ENCODE assay signal across 10 cellular contexts in the genomic region with DNA sequence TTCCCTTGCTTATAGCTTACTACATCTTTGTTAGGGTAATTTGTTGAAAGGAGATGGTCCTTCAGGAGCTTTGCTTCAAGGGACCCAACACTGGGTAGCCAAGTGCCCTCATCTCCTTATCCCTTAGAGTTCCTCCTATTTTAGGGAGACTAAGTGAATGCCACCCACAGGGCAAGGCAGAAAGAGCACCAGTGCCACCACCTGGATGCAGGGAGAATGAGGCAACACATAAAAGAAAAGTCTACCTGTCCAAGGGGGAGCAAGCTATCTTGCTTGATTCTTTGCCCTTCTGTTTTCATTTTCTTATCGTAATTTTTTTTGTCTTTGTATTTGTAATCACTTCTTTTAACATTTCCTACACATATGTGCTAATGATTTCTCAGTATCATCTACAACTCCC.
DNase-seq lines count a peak whose midpoint lies in the region; ATAC-seq, FAIRE-seq and TF ChIP-seq lines count a peak whose summit lies in the region.
"Had no signal": no experiment of that assay in that cellular context is flagged by ENCODE, and none has a peak within 500 bp of the region (broad histone marks: within the 10 kb centered on the region; RNA-seq: fewer than 3 reads in every experiment).

No MANE protein-coding gene starts in this region.

- POLR2A ChIA-PET in HCT116 (lab: Charles Lee): no interaction called here

- FAIRE-seq in kidney (lab: Jason Lieb, UNC): no peak

- H3K9ac ChIP-seq in HCT116 (ENCODE audit: low read length): no peak overlapping the region
- H3K9ac ChIP-seq in kidney (ENCODE audit: low read length in 2 of 2): no peak overlapping the region
- no peak overlapping the region for H3K9ac ChIP-seq in trophoblast cell (ENCODE audit: low read length)

- H4K8ac ChIP-seq in trophoblast cell (ENCODE audit: low read depth, low read length): no peak overlapping the region

- H3K18ac ChIP-seq in trophoblast cell (ENCODE audit: low read length): no peak overlapping the region

- CTCF ChIA-PET in HCT116 (lab: Charles Lee): interaction anchor here (1.0 to 2.2 kb wide), 6 partner anchors 9 to 427 kb away, joined by 4 to 9 read pairs (median 8); no protein-coding TSS in a partner anchor

- H4K91ac ChIP-seq in trophoblast cell (ENCODE audit: low read depth, low read length): no peak overlapping the region

- H3K14ac ChIP-seq in trophoblast cell (ENCODE audit: low read length): no peak overlapping the region

- no peaks in the 10 kb centered on the region for H4K20me1 ChIP-seq in HCT116 (ENCODE audit: insufficient read depth)

- peak; percentile 96 for ATAC-seq in HCT116

- H2BK120ac ChIP-seq in trophoblast cell (ENCODE audit: insufficient read depth, low read length, poor library complexity): no peak overlapping the region

- H2BK5ac ChIP-seq in trophoblast cell (ENCODE audit: low read depth, low read length, poor library complexity): no peak overlapping the region

- H3K4me1 ChIP-seq in HCT116 (ENCODE audit: control insufficient read depth in 1 of 2, insufficient read depth in 2 of 2, low read length in 2 of 2) (no peaks in the 10 kb centered on the region), kidney (ENCODE audit: control insufficient read depth in 1 of 2, insufficient read depth in 1 of 2, low read depth in 1 of 2, low read length in 2 of 2) (no peaks in the 10 kb centered on the region), trophoblast cell (ENCODE audit: control insufficient read depth in 1 of 2, insufficient read depth in 2 of 2, low read length in 2 of 2) (no peaks in the 10 kb centered on the region)

- no peak overlapping the region for H2BK12ac ChIP-seq in trophoblast cell (ENCODE audit: low read length)

- H4K12ac ChIP-seq in trophoblast cell (ENCODE audit: low read depth, low read length): no peak overlapping the region

- BruUV-seq in HCT116 (replicated peaks; lab: Mats Ljungman, UMichigan): no TSS peak

- H3K36me3 ChIP-seq in HCT116 (ENCODE audit: control insufficient read depth in 1 of 2, insufficient read depth in 2 of 2, low read length in 2 of 2) (no peaks in the 10 kb centered on the region), kidney (ENCODE audit: control insufficient read depth in 1 of 2, insufficient read depth in 2 of 2, low read length in 2 of 2) (no peaks in the 10 kb centered on the region), trophoblast cell (ENCODE audit: control insufficient read depth in 1 of 2, insufficient read depth in 2 of 2, low read length in 2 of 2) (no peaks in the 10 kb centered on the region)

- H3K9me3 ChIP-seq in HCT116 (ENCODE audit: control insufficient read depth in 1 of 2, insufficient read depth in 1 of 2, low read depth in 1 of 2, low read length in 2 of 2): no peaks in the 10 kb centered on the region
- H3K9me3 ChIP-seq in kidney (ENCODE audit: control insufficient read depth in 1 of 2, low read length in 2 of 2): no peaks in the 10 kb centered on the region
- no peaks in the 10 kb centered on the region for H3K9me3 ChIP-seq in trophoblast cell (ENCODE audit: insufficient read depth, low read depth, low read length)

- H3K9me2 ChIP-seq in HCT116 (ENCODE audit: insufficient read depth): no peaks in the 10 kb centered on the region

- intact Hi-C loops in HCT116 (cut with micrococcal nuclease): loop anchor here (1.0 to 5.0 kb wide), 5 partner anchors 207 to 684 kb away; no protein-coding TSS in a partner anchor
- intact Hi-C loops in kidney (cut with DNase I): no loop called here
- intact Hi-C loops in posterior vena cava (cut with DNase I): loop anchor here in 1 of 2 donors (5.0 kb wide), 1 partner anchor 966 kb away; no protein-coding TSS in a partner anchor
- intact Hi-C loops in lower leg skin (cut with DNase I; ENCODE audit: low total_unique reads): no loop called here

- peak; percentile 86 for TF ChIP-seq CTCF in AG09309 (IDR thresholded peaks at IDR 0.05; ENCODE audit: control insufficient read depth, insufficient read depth, low read depth, low read length, missing control alignments)
- TF ChIP-seq CTCF in HCT116 (IDR thresholded peaks at IDR 0.05 in 2 of 3, conservative IDR thresholded peaks at IDR 0.05 in 1 of 3; ENCODE audit: borderline replicate concordance in 1 of 3, insufficient read depth in 1 of 3, low read depth in 2 of 3, low read length in 2 of 3): peak; percentile 61 to 72 (median 67); a peak in 5 of 6 replicates
- peak; percentile 91 for TF ChIP-seq CTCF in VCaP (conservative IDR thresholded peaks at IDR 0.05)
- TF ChIP-seq CTCF in kidney (IDR thresholded peaks at IDR 0.05; ENCODE audit: borderline replicate concordance, extremely low read depth, insufficient read depth): peak; percentile 61
- no peak for TF ChIP-seq CTCF in lower leg skin (IDR thresholded peaks at IDR 0.05)

- DNase-seq in AG09309 (ENCODE audit: low read depth): peak; percentile 16
- peak; percentile 32 for DNase-seq in HCT116 (ENCODE audit: low read depth, low spot score)
- DNase-seq in kidney: no peak
- no peak for DNase-seq in trophoblast cell
- no peak for DNase-seq in CD1c-positive myeloid dendritic cell (ENCODE audit: extremely low spot score)
- DNase-seq in posterior vena cava (ENCODE audit: low spot score): no peak
- DNase-seq in lower leg skin (ENCODE audit: low spot score in 2 of 2): no peak
- DNase-seq: activated T-cell treated with anti-CD3 and anti-CD28 coated beads, Interleukin-2, amount 50 U/mL, for 1 hour; NCI-H1048 had no signal

- whole genome bisulfite sequencing in trophoblast cell (ENCODE audit: extremely low coverage, insufficient coverage, insufficient read length): no CpG with 5 or more reads among the region's 1 CpG
- WGBS in lower leg skin, 2 donors: 27 to 69% methylated on average over 1 of the region's 1 CpG

- H2AK5ac ChIP-seq in trophoblast cell (ENCODE audit: low read length): no peak overlapping the region

- 0 out of 2 replicates have a peak, but pooled peaks cover 5% of the 10 kb centered on the region for H3K27me3 ChIP-seq in HCT116 (ENCODE audit: insufficient read depth, low read length)
- H3K27me3 ChIP-seq in trophoblast cell (ENCODE audit: insufficient read depth, low read length): no peaks in the 10 kb centered on the region

- H3K79me2 ChIP-seq in HCT116 (ENCODE audit: insufficient read depth, low read length) (no peaks in the 10 kb centered on the region), trophoblast cell (ENCODE audit: control insufficient read depth, insufficient read depth, low read length, poor library complexity) (no peaks in the 10 kb centered on the region)

- H3K79me1 ChIP-seq in trophoblast cell (ENCODE audit: low read length): no peaks in the 10 kb centered on the region

- H3K27ac ChIP-seq in HCT116 (ENCODE audit: low read depth, low read length): no peak overlapping the region
- no peak overlapping the region for H3K27ac ChIP-seq in VCaP
- H3K27ac ChIP-seq in kidney (ENCODE audit: low read depth in 2 of 2, low read length in 2 of 2): no peak overlapping the region
- no peak overlapping the region for H3K27ac ChIP-seq in trophoblast cell (ENCODE audit: low read depth, low read length)

- no peak overlapping the region for H2AFZ ChIP-seq in HCT116 (ENCODE audit: low read depth, low read length, poor library complexity, severe bottlenecking)
- no peak overlapping the region for H2AFZ ChIP-seq in trophoblast cell (ENCODE audit: insufficient read depth, low read length, poor library complexity)

- no peak overlapping the region for H3K4ac ChIP-seq in trophoblast cell (ENCODE audit: low read depth, low read length)

- TF ChIP-seq POLR2A in HCT116 (IDR thresholded peaks at IDR 0.05; ENCODE audit: borderline replicate concordance, extremely low read depth, insufficient read depth, insufficient read length) (no peak), lower leg skin (IDR thresholded peaks at IDR 0.05) (no peak)

- H3K4me3 ChIP-seq in AG09309 (ENCODE audit: control insufficient read depth, low read depth, low read length): no peak overlapping the region
- H3K4me3 ChIP-seq in HCT116 (replicated peaks in 1 of 2; ENCODE audit: low read depth in 1 of 2, low read length in 2 of 2): no peak overlapping the region
- no peak overlapping the region for H3K4me3 ChIP-seq in kidney (ENCODE audit: low read length in 2 of 2)
- H3K4me3 ChIP-seq in trophoblast cell (ENCODE audit: low read depth, low read length): no peak overlapping the region
- no peak overlapping the region for H3K4me3 ChIP-seq in lower leg skin (ENCODE audit: low read depth, poor library complexity, severe bottlenecking)

- no peak overlapping the region for H3K23ac ChIP-seq in trophoblast cell (ENCODE audit: low read length)

- TF ChIP-seq RAD21 in HCT116 (IDR thresholded peaks at IDR 0.05; ENCODE audit: low read depth): peak; percentile 79

- no peak overlapping the region for H3K4me2 ChIP-seq in HCT116 (ENCODE audit: low read length)
- H3K4me2 ChIP-seq in trophoblast cell (ENCODE audit: low read length): no peak overlapping the region

- RAD21 ChIA-PET in HCT116 (lab: Charles Lee; ENCODE audit: low non-redundant PET in 1 of 2, low total read pairs in 2 of 2, uncharacterized antibody in 2 of 2, unreplicated experiment in 2 of 2): interaction anchor here in 1 of 2 experiments (1.1 kb wide), 1 partner anchor 289 kb away, joined by 3 read pairs; no protein-coding TSS in a partner anchor

TF ChIP-seq in HCT116, 20 proteins besides CTCF, POLR2A, EP300 and RAD21 (continues in another document):
- TF ChIP-seq FOSL1 (IDR thresholded peaks at IDR 0.05; ENCODE audit: low read depth) (no peak), EGR1 (IDR thresholded peaks at IDR 0.05; ENCODE audit: low read depth) (no peak), ELF1 (IDR thresholded peaks at IDR 0.05; ENCODE audit: borderline replicate concordance, low read depth) (no peak), POLR2AphosphoS5 (IDR thresholded peaks at IDR 0.05; ENCODE audit: low read depth, low read length) (no peak)
- TF ChIP-seq, protein P1, sequence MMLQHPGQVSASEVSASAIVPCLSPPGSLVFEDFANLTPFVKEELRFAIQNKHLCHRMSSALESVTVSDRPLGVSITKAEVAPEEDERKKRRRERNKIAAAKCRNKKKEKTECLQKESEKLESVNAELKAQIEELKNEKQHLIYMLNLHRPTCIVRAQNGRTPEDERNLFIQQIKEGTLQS (IDR thresholded peaks at IDR 0.05): no peak
- TF ChIP-seq, protein P2, sequence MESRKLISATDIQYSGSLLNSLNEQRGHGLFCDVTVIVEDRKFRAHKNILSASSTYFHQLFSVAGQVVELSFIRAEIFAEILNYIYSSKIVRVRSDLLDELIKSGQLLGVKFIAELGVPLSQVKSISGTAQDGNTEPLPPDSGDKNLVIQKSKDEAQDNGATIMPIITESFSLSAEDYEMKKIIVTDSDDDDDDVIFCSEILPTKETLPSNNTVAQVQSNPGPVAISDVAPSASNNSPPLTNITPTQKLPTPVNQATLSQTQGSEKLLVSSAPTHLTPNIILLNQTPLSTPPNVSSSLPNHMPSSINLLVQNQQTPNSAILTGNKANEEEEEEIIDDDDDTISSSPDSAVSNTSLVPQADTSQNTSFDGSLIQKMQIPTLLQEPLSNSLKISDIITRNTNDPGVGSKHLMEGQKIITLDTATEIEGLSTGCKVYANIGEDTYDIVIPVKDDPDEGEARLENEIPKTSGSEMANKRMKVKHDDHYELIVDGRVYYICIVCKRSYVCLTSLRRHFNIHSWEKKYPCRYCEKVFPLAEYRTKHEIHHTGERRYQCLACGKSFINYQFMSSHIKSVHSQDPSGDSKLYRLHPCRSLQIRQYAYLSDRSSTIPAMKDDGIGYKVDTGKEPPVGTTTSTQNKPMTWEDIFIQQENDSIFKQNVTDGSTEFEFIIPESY (IDR thresholded peaks at IDR 0.05; ENCODE audit: extremely low read depth, insufficient replicate concordance, low read length): no peak

Comparison
In these comparisons a context has a peak if more than half of its experiments do, and no peak if none do; other contexts are left out.
1. DNase-seq: peak in AG09309 (single experiment) and HCT116 (single experiment); none in kidney (single experiment), trophoblast cell (0 of 2), CD1c-positive myeloid dendritic cell (single experiment), posterior vena cava (single experiment) and lower leg skin (0 of 2).
2. CTCF ChIP-seq: peak in AG09309 (single experiment), HCT116 (3 of 3), VCaP (single experiment) and kidney (single experiment); none in lower leg skin (0 of 3).